ENCODE assay signal across 18 cellular contexts in the genomic region with DNA sequence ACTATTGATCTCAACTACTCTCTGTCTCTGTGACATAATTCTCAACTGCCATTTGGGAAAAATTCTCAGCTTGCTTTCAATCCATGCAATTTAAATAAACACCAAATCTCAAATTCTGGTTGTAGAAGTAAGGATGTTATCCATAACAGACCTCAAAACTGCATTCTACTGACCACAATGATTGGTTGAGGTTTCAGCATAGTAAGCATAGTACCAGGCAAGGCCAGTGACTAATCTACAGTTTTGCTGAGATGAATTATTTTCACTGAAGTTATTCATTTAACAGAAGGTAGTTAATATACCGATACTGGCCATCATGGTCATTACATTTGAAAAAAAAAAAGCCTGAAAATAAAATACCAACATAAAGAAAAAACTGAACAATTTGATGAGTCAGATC.
DNase-seq lines count a peak whose midpoint lies in the region; FAIRE-seq and TF ChIP-seq lines count a peak whose summit lies in the region.
"Had no signal": no experiment of that assay in that cellular context is flagged by ENCODE, and none has a peak within 500 bp of the region (broad histone marks: within the 10 kb centered on the region; RNA-seq: fewer than 3 reads in every experiment).

No MANE protein-coding gene starts in this region.

- H3K9ac ChIP-seq in astrocyte (ENCODE audit: low read length), result no peak overlapping the region

- H3K4me3 Mint-ChIP-seq in astrocyte (ENCODE audit: unreplicated experiment), result no peak overlapping the region
- H3K4me3 Mint-ChIP-seq: B cell; CD4-positive, alpha-beta T cell; IgD-negative memory B cell had no signal

- no peaks in the 10 kb centered on the region for H3K36me3 ChIP-seq in astrocyte (ENCODE audit: insufficient read depth, low read length)

- H3K4me2 ChIP-seq in astrocyte (ENCODE audit: low read length), result no peak overlapping the region

- DNase-seq in H4 (ENCODE audit: low spot score) (peak; percentile 51), M059J (ENCODE audit: low read depth) (peak; percentile 15), astrocyte (ENCODE audit: low read depth) (peak; percentile 38), iris pigment epithelial cell (ENCODE audit: low read depth) (peak; percentile 14), KBM-7 (no peak), NCI-H1417 treated with DMSO at 0.1 percent for 48 hours (lab: John Stamatoyannopoulos, UW) (no peak)
- DNase-seq in activated naive CD4-positive, alpha-beta T cell treated with Interleukin-2 at 50 U/mL for 16 hours, result no peak
- DNase-seq: C1 segment of cervical spinal cord; CD4-positive, alpha-beta T cell; DMS153; DMS79 treated with DMSO at 0.1 percent for 48 hours; EL; GDM1; GOT3 had no signal

- H3K36me3 Mint-ChIP-seq in astrocyte (ENCODE audit: low read depth, unreplicated experiment), result no peaks in the 10 kb centered on the region
- H3K36me3 Mint-ChIP-seq: IgD-negative memory B cell had no signal

- in situ Hi-C loops in KBM-7 (cut with MboI; ENCODE audit: low pct_unique_long_range_greater_than_20kb, low sequenced_read_pairs), result no loop called here

- H3K27me3 ChIP-seq in astrocyte (ENCODE audit: insufficient read depth, low read length), result no peaks in the 10 kb centered on the region

- no peaks in the 10 kb centered on the region for H3K27me3 Mint-ChIP-seq in astrocyte (ENCODE audit: low read depth, unreplicated experiment)
- H3K27me3 Mint-ChIP-seq: B cell; CD4-positive, alpha-beta T cell; IgD-negative memory B cell had no signal

- H3K79me2 ChIP-seq in astrocyte (ENCODE audit: insufficient read depth, low read length), result no peaks in the 10 kb centered on the region

- H3K4me3 ChIP-seq in astrocyte (ENCODE audit: insufficient read depth, low read depth, low read length), result no peak overlapping the region

- no peak overlapping the region for H3K27ac Mint-ChIP-seq in astrocyte (ENCODE audit: unreplicated experiment)
- H3K27ac Mint-ChIP-seq: B cell; CD4-positive, alpha-beta T cell; IgD-negative memory B cell had no signal

- no peak for TF ChIP-seq CTCF in astrocyte (IDR thresholded peaks at IDR 0.05; ENCODE audit: insufficient read depth, low read depth, low read length)

- H2AFZ ChIP-seq in astrocyte (ENCODE audit: low read depth, low read length), result no peak overlapping the region

- no peak for FAIRE-seq in astrocyte (lab: Jason Lieb, UNC)
- FAIRE-seq: GM12892, GM19239 had no signal

- H3K4me1 ChIP-seq in astrocyte (ENCODE audit: insufficient read depth, low read length), result no peaks in the 10 kb centered on the region

- H3K27ac ChIP-seq in astrocyte (ENCODE audit: low read depth, low read length), result no peak overlapping the region

- H3K9me3 ChIP-seq in astrocyte (ENCODE audit: insufficient read depth, low read depth, low read length), result peaks cover 4% of the 10 kb centered on the region

- H3K9me3 Mint-ChIP-seq in astrocyte (ENCODE audit: unreplicated experiment), result peaks cover 4% of the 10 kb centered on the region

- H4K20me1 ChIP-seq in astrocyte (ENCODE audit: insufficient read depth, low read length), result no peaks in the 10 kb centered on the region

- no peaks in the 10 kb centered on the region for H3K4me1 Mint-ChIP-seq in astrocyte (ENCODE audit: low read depth, unreplicated experiment)
- H3K4me1 Mint-ChIP-seq: B cell, IgD-negative memory B cell had no signal

Comparison
In these comparisons a context has a peak if more than half of its experiments do, and no peak if none do; other contexts are left out.
1. DNase-seq: peak in H4 (single experiment), M059J (single experiment), astrocyte (single experiment) and iris pigment epithelial cell (single experiment); none in KBM-7 (single experiment), NCI-H1417 treated with DMSO at 0.1 percent for 48 hours (single experiment) and activated naive CD4-positive, alpha-beta T cell treated with Interleukin-2 at 50 U/mL for 16 hours (single experiment).